ENCODE assay signal across 17 cellular contexts in genomic region chr15:52258461-52258860, GRCh38.
"Had no signal": no experiment of that assay in that cellular context is flagged by ENCODE, and none has a peak within 500 bp of the region (broad histone marks: within the 10 kb centered on the region; RNA-seq: fewer than 3 reads in every experiment).

No MANE protein-coding gene starts in this region.

- H3K27me3 Mint-ChIP-seq: stimulated activated naive CD8-positive, alpha-beta T cell treated with anti-CD3 and anti-CD28 coated beads, Interleukin-15, Interleukin-2, amounts not matched to agents 100 ng/mL and 50 ng/mL, for 24 hours; T-helper 17 cell had no signal

- H3K4me1 ChIP-seq: right lobe of liver had no signal

- H3K36me3 ChIP-seq: right lobe of liver, suprapubic skin had no signal

- H3K4me2 ChIP-seq: smooth muscle cell had no signal

- H3K4me3 ChIP-seq: body of pancreas, psoas muscle, right lobe of liver, smooth muscle cell, suprapubic skin had no signal

- DNase-seq: activated CD4-positive, alpha-beta T cell treated with anti-CD3 and anti-CD28 coated beads, Interleukin-2, amount 50 U/mL, for 1 hour; activated CD4-positive, CD25-positive, alpha-beta regulatory T cell; activated naive CD4-positive, alpha-beta T cell treated with anti-CD3 and anti-CD28 coated beads, Interleukin-2, amount 50 U/mL, for 16 hours; activated T-cell treated with anti-CD3 and anti-CD28 coated beads for 4 hours; amygdala; body of pancreas; cortex of kidney; effector CD8-positive, alpha-beta T cell; hippocampal formation; psoas muscle; right lobe of liver; T-helper 17 cell had no signal

- H3K27ac Mint-ChIP-seq: activated T-helper 2 cell treated with anti-CD3 and anti-CD28 coated beads, Interferon-gamma antibody, Interleukin-2, Interleukin-4, amounts not matched to agents 10 μg/mL and 5 μg/mL and 100 μg/mL, durations not matched to agents 14 hours and 24 hours and 36 hours; stimulated activated naive CD8-positive, alpha-beta T cell treated with anti-CD3 and anti-CD28 coated beads, Interleukin-15, Interleukin-2, amounts not matched to agents 100 ng/mL and 50 ng/mL, for 24 hours; T-helper 17 cell had no signal

- H3K4me3 Mint-ChIP-seq: nephron progenitor cell; stimulated activated naive CD8-positive, alpha-beta T cell treated with anti-CD3 and anti-CD28 coated beads, Interleukin-15, Interleukin-2, amounts not matched to agents 100 ng/mL and 50 ng/mL, for 24 hours; T-helper 17 cell had no signal

- H3K9me3 ChIP-seq: body of pancreas, psoas muscle, right lobe of liver, suprapubic skin had no signal

- H3K9me3 Mint-ChIP-seq: activated T-helper 2 cell treated with anti-CD3 and anti-CD28 coated beads, Interferon-gamma antibody, Interleukin-2, Interleukin-4, amounts not matched to agents 10 μg/mL and 5 μg/mL and 100 μg/mL, durations not matched to agents 14 hours and 24 hours and 36 hours; nephron progenitor cell; stimulated activated naive CD8-positive, alpha-beta T cell treated with anti-CD3 and anti-CD28 coated beads, Interleukin-15, Interleukin-2, amounts not matched to agents 100 ng/mL and 50 ng/mL, for 24 hours had no signal

- H3K27ac ChIP-seq: psoas muscle, right lobe of liver, suprapubic skin had no signal

- ATAC-seq: body of pancreas, right lobe of liver, T-helper 17 cell had no signal

- H3K27me3 ChIP-seq: body of pancreas, right lobe of liver, suprapubic skin had no signal
